ENCODE assay signal across 20 cellular contexts in genomic region chr2:219168932-219169331, GRCh38. TPM values are rescaled to one million over a fixed set of nuclear protein-coding genes. Genes with fewer than 3 reads are reported as not detected.
DNase-seq lines count a peak whose midpoint lies in the region; ATAC-seq and FAIRE-seq lines count a peak whose summit lies in the region.
"Had no signal": no experiment of that assay in that cellular context is flagged by ENCODE, and none has a peak within 500 bp of the region (broad histone marks: within the 10 kb centered on the region; RNA-seq: fewer than 3 reads in every experiment).

No MANE protein-coding gene starts in this region.

- no peaks in the 10 kb centered on the region for H3K27me3 Mint-ChIP-seq in stimulated activated naive CD8-positive, alpha-beta T cell treated with anti-CD3 and anti-CD28 coated beads, Interleukin-15, amount 100 ng/mL, for 72 hours
- H3K27me3 Mint-ChIP-seq in dendritic cell treated with granulocyte-macrophage colony-stimulating factor and Interleukin-4, amounts not matched to agents 40 ng/mL and 50 ng/mL, for 4 days: no peaks in the 10 kb centered on the region
- H3K27me3 Mint-ChIP-seq in activated naive CD8-positive, alpha-beta T cell treated with anti-CD3 and anti-CD28 coated beads for 36 hours: no peaks in the 10 kb centered on the region
- H3K27me3 Mint-ChIP-seq: CD4-positive, alpha-beta memory T cell had no signal

- H3K9me3 ChIP-seq in small intestine (ENCODE audit: control insufficient read depth, low read depth): no peaks in the 10 kb centered on the region
- H3K9me3 ChIP-seq: BLaER1 had no signal

- peaks cover 0 to 5% of the 10 kb centered on the region in 2 donors for H3K4me1 ChIP-seq in small intestine (ENCODE audit: control insufficient read depth in 2 of 2, insufficient read depth in 1 of 2, low read depth in 1 of 2, low read length in 1 of 2)
- H3K4me1 ChIP-seq: BLaER1 had no signal

- no peak for FAIRE-seq in small intestine (lab: Jason Lieb, UNC)
- FAIRE-seq: GM12892, GM18507, H1, HepG2, HTR-8/SVneo had no signal

- no peak overlapping the region for H3K27ac Mint-ChIP-seq in stimulated activated naive CD8-positive, alpha-beta T cell treated with anti-CD3 and anti-CD28 coated beads, Interleukin-15, amount 100 ng/mL, for 72 hours
- H3K27ac Mint-ChIP-seq in dendritic cell treated with granulocyte-macrophage colony-stimulating factor and Interleukin-4, amounts not matched to agents 40 ng/mL and 50 ng/mL, for 4 days: peak overlapping the region; percentile 64
- no peak overlapping the region for H3K27ac Mint-ChIP-seq in activated naive CD8-positive, alpha-beta T cell treated with anti-CD3 and anti-CD28 coated beads for 36 hours
- H3K27ac Mint-ChIP-seq: CD14-positive monocyte, H9 had no signal

- ATAC-seq in stimulated activated naive CD8-positive, alpha-beta T cell treated with anti-CD3 and anti-CD28 coated beads, Interleukin-15, amount 100 ng/mL, for 72 hours: peak; percentile 33
- ATAC-seq in stimulated activated naive CD8-positive, alpha-beta T cell treated with anti-CD3 and anti-CD28 coated beads, Interleukin-15, Interleukin-2, amounts not matched to agents 100 U/mL and 50 U/mL, for 24 hours: no peak
- no peak for ATAC-seq in GM18907 (IDR thresholded peaks at IDR 0.05; ENCODE audit: unreplicated experiment)

- H3K4me3 ChIP-seq in small intestine (ENCODE audit: low read depth in 1 of 2, low read length in 2 of 2): no peak overlapping the region
- H3K4me3 ChIP-seq: BLaER1 had no signal

- peaks cover 17% of the 10 kb centered on the region for H3K4me1 Mint-ChIP-seq in stimulated activated naive CD8-positive, alpha-beta T cell treated with anti-CD3 and anti-CD28 coated beads, Interleukin-15, amount 100 ng/mL, for 72 hours
- peaks cover 49% of the 10 kb centered on the region for H3K4me1 Mint-ChIP-seq in dendritic cell treated with granulocyte-macrophage colony-stimulating factor and Interleukin-4, amounts not matched to agents 40 ng/mL and 50 ng/mL, for 4 days (ENCODE audit: low read depth)
- peaks cover 9% of the 10 kb centered on the region for H3K4me1 Mint-ChIP-seq in activated naive CD8-positive, alpha-beta T cell treated with anti-CD3 and anti-CD28 coated beads for 36 hours

- no peak overlapping the region for H3K27ac ChIP-seq in small intestine (ENCODE audit: low read depth in 1 of 2, low read length in 1 of 2)
- H3K27ac ChIP-seq: BLaER1 had no signal

- no peaks in the 10 kb centered on the region for H3K27me3 ChIP-seq in small intestine (ENCODE audit: control insufficient read depth in 2 of 2, insufficient read depth in 2 of 2, low read length in 2 of 2)
- H3K27me3 ChIP-seq: BLaER1 had no signal

- intact Hi-C loops in dendritic cell treated with granulocyte-macrophage colony-stimulating factor and Interleukin-4, amounts not matched to agents 40 ng/mL and 50 ng/mL, for 4 days (cut with micrococcal nuclease): no loop called here

- peaks cover 44% of the 10 kb centered on the region for H3K36me3 Mint-ChIP-seq in dendritic cell treated with granulocyte-macrophage colony-stimulating factor and Interleukin-4, amounts not matched to agents 40 ng/mL and 50 ng/mL, for 4 days (ENCODE audit: low read depth)
- H3K36me3 Mint-ChIP-seq in activated naive CD8-positive, alpha-beta T cell treated with anti-CD3 and anti-CD28 coated beads for 36 hours: peaks cover 2% of the 10 kb centered on the region

- H3K9me3 Mint-ChIP-seq in stimulated activated naive CD8-positive, alpha-beta T cell treated with anti-CD3 and anti-CD28 coated beads, Interleukin-15, amount 100 ng/mL, for 72 hours: no peaks in the 10 kb centered on the region
- no peaks in the 10 kb centered on the region for H3K9me3 Mint-ChIP-seq in dendritic cell treated with granulocyte-macrophage colony-stimulating factor and Interleukin-4, amounts not matched to agents 40 ng/mL and 50 ng/mL, for 4 days
- no peaks in the 10 kb centered on the region for H3K9me3 Mint-ChIP-seq in activated naive CD8-positive, alpha-beta T cell treated with anti-CD3 and anti-CD28 coated beads for 36 hours
- H3K9me3 Mint-ChIP-seq: CD14-positive monocyte; CD4-positive, alpha-beta memory T cell; H9 had no signal

- H3K4me3 Mint-ChIP-seq in stimulated activated naive CD8-positive, alpha-beta T cell treated with anti-CD3 and anti-CD28 coated beads, Interleukin-15, amount 100 ng/mL, for 72 hours: no peak overlapping the region
- no peak overlapping the region for H3K4me3 Mint-ChIP-seq in dendritic cell treated with granulocyte-macrophage colony-stimulating factor and Interleukin-4, amounts not matched to agents 40 ng/mL and 50 ng/mL, for 4 days
- H3K4me3 Mint-ChIP-seq in activated naive CD8-positive, alpha-beta T cell treated with anti-CD3 and anti-CD28 coated beads for 36 hours: no peak overlapping the region
- H3K4me3 Mint-ChIP-seq: CD14-positive monocyte; CD4-positive, alpha-beta memory T cell; H9 had no signal

- peaks cover 2 to 8% of the 10 kb centered on the region in 2 donors for H3K36me3 ChIP-seq in small intestine (ENCODE audit: control insufficient read depth in 2 of 2, insufficient read depth in 2 of 2, low read length in 2 of 2)

- no peak for DNase-seq in stimulated activated naive CD8-positive, alpha-beta T cell treated with anti-CD3 and anti-CD28 coated beads, Interleukin-15, amount 100 ng/mL, for 72 hours
- no peak for DNase-seq in stimulated activated naive CD8-positive, alpha-beta T cell treated with anti-CD3 and anti-CD28 coated beads, Interleukin-15, Interleukin-2, amounts not matched to agents 100 U/mL and 50 U/mL, for 24 hours
- DNase-seq in small intestine (peak; percentile 43), HUDEP-2 (lab: John Stamatoyannopoulos, UW; ENCODE audit: unreplicated experiment in 76 of 76) (no peak)
- DNase-seq in activated naive CD8-positive, alpha-beta T cell treated with anti-CD3 and anti-CD28 coated beads for 36 hours: no peak
- DNase-seq: 8988T; CD4-positive, alpha-beta memory T cell; DMS153; DMS79; GDM1; H9 had no signal

RNA-seq across cellular contexts. Expression of gene SLC23A3, which starts 0.9 kb away (rescaled TPM):
- polyA plus RNA-seq in small intestine: 10 to 100 TPM in 2 of 3 donors, 1 to 10 TPM in 1; 4.3 to 26.6 (median 11.1) TPM
- 1 to 10 TPM in 1 of 2 experiments, under 1 TPM in 1; 0.92 to 1.1 TPM for total RNA-seq in activated naive CD8-positive, alpha-beta T cell treated with anti-CD3 and anti-CD28 coated beads for 36 hours
- polyA plus RNA-seq: CD14-positive monocyte; CD4-positive, alpha-beta memory T cell had no signal

RNA-seq across cellular contexts. Expression of gene CNPPD1, which starts 7.8 kb away (rescaled TPM):
- 10 to 100 TPM; 54.6 to 86.7 (median 81.2) TPM for polyA plus RNA-seq in small intestine
- 10 to 100 TPM; 44.1 to 50.2 TPM for total RNA-seq in activated naive CD8-positive, alpha-beta T cell treated with anti-CD3 and anti-CD28 coated beads for 36 hours

RNA-seq across cellular contexts. Expression of gene NHEJ1, which starts 8.3 kb away (rescaled TPM):
- 10 to 100 TPM; 19.3 to 40.0 (median 33.2) TPM for polyA plus RNA-seq in small intestine
- total RNA-seq in activated naive CD8-positive, alpha-beta T cell treated with anti-CD3 and anti-CD28 coated beads for 36 hours: 10 to 100 TPM; 19.8 to 21.1 TPM

RNA-seq across cellular contexts. Expression of gene RETREG2, which starts 9.1 kb away (rescaled TPM):
- polyA plus RNA-seq in small intestine: 10 to 100 TPM; 36.2 to 66.0 (median 43.0) TPM
- total RNA-seq in activated naive CD8-positive, alpha-beta T cell treated with anti-CD3 and anti-CD28 coated beads for 36 hours: 10 to 100 TPM; 54.2 to 57.7 TPM

RNA-seq across cellular contexts. Expression of gene ZFAND2B, which starts 37.6 kb away (rescaled TPM):
- polyA plus RNA-seq in small intestine: 100 to 1,000 TPM in 2 of 3 donors, 10 to 100 TPM in 1; 46.9 to 182 (median 147) TPM
- total RNA-seq in activated naive CD8-positive, alpha-beta T cell treated with anti-CD3 and anti-CD28 coated beads for 36 hours: 10 to 100 TPM; 22.8 to 27.2 TPM
